17 cellular contexts compared by ENCODE assay signal in genomic region chrX:14963447-14964236, GRCh38.
DNase-seq lines count a peak whose midpoint lies in the region; ATAC-seq, FAIRE-seq and TF ChIP-seq lines count a peak whose summit lies in the region.
"Had no signal": no experiment of that assay in that cellular context is flagged by ENCODE, and none has a peak within 500 bp of the region (broad histone marks: within the 10 kb centered on the region; RNA-seq: fewer than 3 reads in every experiment).

No MANE protein-coding gene starts in this region.

- ATAC-seq in RWPE2 (ENCODE audit: low read depth) (peak; percentile 94), GM19452 (IDR thresholded peaks at IDR 0.05; ENCODE audit: unreplicated experiment) (no peak), GM19395 (IDR thresholded peaks at IDR 0.05; ENCODE audit: unreplicated experiment) (no peak)
- ATAC-seq: GM12878, left ventricle myocardium superior had no signal

- dilution Hi-C loops in mammary epithelial cell (cut with HindIII; ENCODE audit: low sequenced_read_pairs) = no loop called here

- no peaks in the 10 kb centered on the region for H3K9me3 ChIP-seq in mammary epithelial cell (replicated peaks; ENCODE audit: insufficient read depth, low read length)
- H3K9me3 ChIP-seq in RWPE2 (ENCODE audit: severe bottlenecking) = no peaks in the 10 kb centered on the region

- H3K27ac ChIP-seq in mammary epithelial cell (ENCODE audit: insufficient read depth, low read depth, low read length) (peak overlapping the region; percentile 93), RWPE2 (ENCODE audit: poor library complexity, severe bottlenecking) (peak overlapping the region; percentile 81)
- H3K27ac ChIP-seq: 22Rv1 had no signal

- 22% methylated on average over 1 of the region's 1 CpG for WGBS in mammary epithelial cell (ENCODE audit: low coverage, missing lambda C conversion rate)

- in situ Hi-C loops in mammary epithelial cell (cut with MboI; ENCODE audit: low sequenced_read_pairs in 2 of 2) = no loop called here

- no peaks in the 10 kb centered on the region for H3K36me3 Mint-ChIP-seq in MCF 10A (ENCODE audit: insufficient read depth, unreplicated experiment)
- H3K36me3 Mint-ChIP-seq: activated naive CD8-positive, alpha-beta T cell had no signal

- peak overlapping the region; percentile 65 for H3K9ac ChIP-seq in mammary epithelial cell (ENCODE audit: insufficient read depth, low read length)

- H3K4me3 ChIP-seq in mammary epithelial cell (replicated peaks in 1 of 3; ENCODE audit: insufficient read depth in 1 of 3, low read depth in 2 of 3, low read length in 3 of 3) (peak overlapping the region in 1 of 3 experiments; percentile 31), RWPE2 (ENCODE audit: severe bottlenecking) (no peak overlapping the region)
- H3K4me3 ChIP-seq: GM12878 had no signal

- no peaks in the 10 kb centered on the region for H3K79me2 ChIP-seq in mammary epithelial cell (ENCODE audit: insufficient read depth, low read length)

- no peaks in the 10 kb centered on the region for H3K9me3 Mint-ChIP-seq in MCF 10A (ENCODE audit: unreplicated experiment)

- POLR2A ChIA-PET in MCF 10A (lab: Yijun Ruan, JAX) = no interaction called here

- no peak overlapping the region for H3K27ac Mint-ChIP-seq in MCF 10A (ENCODE audit: low read depth, unreplicated experiment)
- H3K27ac Mint-ChIP-seq: activated naive CD8-positive, alpha-beta T cell had no signal

- CTCF ChIA-PET in mammary epithelial cell (lab: Charles Lee; ENCODE audit: low non-redundant PET) = interaction anchor here (0.6 to 1.0 kb wide), 4 partner anchors 279 to 1004 kb away, joined by 3 to 4 read pairs (median 4); no protein-coding TSS in a partner anchor
- CTCF ChIA-PET in MCF 10A (lab: Yijun Ruan, JAX) = interaction anchor here (0.6 to 1.6 kb wide), 7 partner anchors 14 to 911 kb away, joined by 3 to 5 read pairs (median 3); no protein-coding TSS in a partner anchor

- peak overlapping the region; percentile 62 for H2AFZ ChIP-seq in mammary epithelial cell (ENCODE audit: low read depth, low read length)

- H3K27me3 Mint-ChIP-seq in MCF 10A (ENCODE audit: insufficient read depth, unreplicated experiment) = peaks cover 11% of the 10 kb centered on the region
- H3K27me3 Mint-ChIP-seq: activated naive CD8-positive, alpha-beta T cell had no signal

- no peaks in the 10 kb centered on the region for H4K20me1 ChIP-seq in mammary epithelial cell (ENCODE audit: insufficient read depth, low read length)

- intact Hi-C loops in mammary epithelial cell (cut with micrococcal nuclease) = loop anchor here (2.0 to 10.0 kb wide), 3 partner anchors 181 to 439 kb away; partner anchors contain the start of gene GLRA2
- intact Hi-C loops in MCF 10A (cut with micrococcal nuclease) = loop anchor here (1.0 kb wide), 1 partner anchor 280 kb away; no protein-coding TSS in a partner anchor

- no peaks in the 10 kb centered on the region for H3K36me3 ChIP-seq in mammary epithelial cell (ENCODE audit: insufficient read depth, low read length)
- no peaks in the 10 kb centered on the region for H3K36me3 ChIP-seq in RWPE2 (ENCODE audit: low read depth)

- H3K4me1 ChIP-seq in mammary epithelial cell (ENCODE audit: insufficient read depth, low read length) (peaks cover 22% of the 10 kb centered on the region), RWPE2 (ENCODE audit: insufficient read depth, poor library complexity, severe bottlenecking) (peaks cover 17% of the 10 kb centered on the region)

- H3K4me3 Mint-ChIP-seq in MCF 10A (ENCODE audit: unreplicated experiment) = no peak overlapping the region
- H3K4me3 Mint-ChIP-seq: activated naive CD8-positive, alpha-beta T cell had no signal

- DNase-seq in mammary epithelial cell = peak; percentile 90
- no peak for DNase-seq in MCF 10A (ENCODE audit: unreplicated experiment)
- DNase-seq in RWPE2 (ENCODE audit: low spot score) = no peak
- peak; percentile 12 for DNase-seq in fibroblast of peridontal ligament (ENCODE audit: extremely low read depth)
- DNase-seq in urothelium cell line (ENCODE audit: low spot score) = peak; percentile 2
- no peak for DNase-seq in epidermal melanocyte (ENCODE audit: insufficient read length, low spot score)
- DNase-seq: activated CD8-positive, alpha-beta memory T cell treated with anti-CD3 and anti-CD28 coated beads, Interleukin-2, amount 50 U/mL, for 4 hours; cortex of kidney; left ventricle myocardium superior; NCI-H1105; NCI-H446 treated with DMSO at 0.1 percent for 48 hours; Right ventricle myocardium superior had no signal

- peak overlapping the region; percentile 85 for H3K4me2 ChIP-seq in mammary epithelial cell (ENCODE audit: insufficient read depth, low read depth, low read length)

- TF ChIP-seq CTCF in mammary epithelial cell (conservative IDR thresholded peaks at IDR 0.05 in 1 of 2, IDR thresholded peaks at IDR 0.05 in 1 of 2; ENCODE audit: extremely low read depth in 1 of 2, insufficient read depth in 1 of 2, low read depth in 1 of 2, low read length in 2 of 2) (no peak), MCF 10A (IDR thresholded peaks at IDR 0.05; ENCODE audit: unreplicated experiment) (no peak), RWPE2 (IDR thresholded peaks at IDR 0.05; ENCODE audit: poor library complexity, severe bottlenecking) (no peak)

- H3K4me1 Mint-ChIP-seq in MCF 10A (ENCODE audit: insufficient read depth, unreplicated experiment) = no peaks in the 10 kb centered on the region

- FAIRE-seq in urothelium cell line (lab: Jason Lieb, UNC) = no peak
- FAIRE-seq: GM12878 had no signal

- H3K27me3 ChIP-seq in mammary epithelial cell (ENCODE audit: insufficient read depth, low read length) (no peaks in the 10 kb centered on the region), RWPE2 (ENCODE audit: insufficient read depth, poor library complexity, severe bottlenecking) (no peaks in the 10 kb centered on the region)

- BruUV-seq in mammary epithelial cell (replicated peaks; lab: Mats Ljungman, UMichigan) = no TSS peak
- no TSS peak for BruUV-seq in MCF 10A (replicated peaks; lab: Mats Ljungman, UMichigan)

Comparison
In these comparisons a context has a peak if more than half of its experiments do, and no peak if none do; other contexts are left out.
1. DNase-seq: peak in mammary epithelial cell (single experiment), fibroblast of peridontal ligament (single experiment) and urothelium cell line (single experiment); none in MCF 10A (single experiment), RWPE2 (single experiment) and epidermal melanocyte (single experiment).